In genomic region chr19:46528601-46529447, GRCh38 we compare ENCODE assay signal across 2 cellular contexts.
TF ChIP-seq lines count a peak whose summit lies in the region.

No MANE protein-coding gene starts in this region.

TF ChIP-seq in IMR-90, 13 proteins besides CTCF, POLR2A, EP300 and RAD21:
- TF ChIP-seq MAZ (IDR thresholded peaks at IDR 0.05; ENCODE audit: borderline replicate concordance, low read depth, low read length), result no peak
- no peak for TF ChIP-seq RFX5 (IDR thresholded peaks at IDR 0.05; ENCODE audit: low read depth, low read length)
- no peak for TF ChIP-seq MAFK (IDR thresholded peaks at IDR 0.05; ENCODE audit: low read depth, low read length)
- no peak for TF ChIP-seq CHD1 (IDR thresholded peaks at IDR 0.05; ENCODE audit: low read depth, low read length)
- TF ChIP-seq, protein P1, sequence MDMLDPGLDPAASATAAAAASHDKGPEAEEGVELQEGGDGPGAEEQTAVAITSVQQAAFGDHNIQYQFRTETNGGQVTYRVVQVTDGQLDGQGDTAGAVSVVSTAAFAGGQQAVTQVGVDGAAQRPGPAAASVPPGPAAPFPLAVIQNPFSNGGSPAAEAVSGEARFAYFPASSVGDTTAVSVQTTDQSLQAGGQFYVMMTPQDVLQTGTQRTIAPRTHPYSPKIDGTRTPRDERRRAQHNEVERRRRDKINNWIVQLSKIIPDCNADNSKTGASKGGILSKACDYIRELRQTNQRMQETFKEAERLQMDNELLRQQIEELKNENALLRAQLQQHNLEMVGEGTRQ (IDR thresholded peaks at IDR 0.05; ENCODE audit: low read depth, low read length), result no peak
- TF ChIP-seq, protein P2, sequence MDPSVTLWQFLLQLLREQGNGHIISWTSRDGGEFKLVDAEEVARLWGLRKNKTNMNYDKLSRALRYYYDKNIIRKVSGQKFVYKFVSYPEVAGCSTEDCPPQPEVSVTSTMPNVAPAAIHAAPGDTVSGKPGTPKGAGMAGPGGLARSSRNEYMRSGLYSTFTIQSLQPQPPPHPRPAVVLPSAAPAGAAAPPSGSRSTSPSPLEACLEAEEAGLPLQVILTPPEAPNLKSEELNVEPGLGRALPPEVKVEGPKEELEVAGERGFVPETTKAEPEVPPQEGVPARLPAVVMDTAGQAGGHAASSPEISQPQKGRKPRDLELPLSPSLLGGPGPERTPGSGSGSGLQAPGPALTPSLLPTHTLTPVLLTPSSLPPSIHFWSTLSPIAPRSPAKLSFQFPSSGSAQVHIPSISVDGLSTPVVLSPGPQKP (IDR thresholded peaks at IDR 0.05; ENCODE audit: borderline replicate concordance, low read depth, low read length), result no peak
- TF ChIP-seq FOS (IDR thresholded peaks at IDR 0.05; ENCODE audit: low read depth, low read length), result no peak
- TF ChIP-seq CEBPB (IDR thresholded peaks at IDR 0.05; ENCODE audit: low read depth, low read length), result no peak
- no peak for TF ChIP-seq BHLHE40 (IDR thresholded peaks at IDR 0.05; ENCODE audit: low read depth, low read length)
- TF ChIP-seq MXI1 (IDR thresholded peaks at IDR 0.05; ENCODE audit: borderline replicate concordance, low read depth, low read length), result no peak
- TF ChIP-seq RCOR1 (IDR thresholded peaks at IDR 0.05; ENCODE audit: insufficient replicate concordance, low read length), result no peak
- no peak for TF ChIP-seq SMC3 (IDR thresholded peaks at IDR 0.05; ENCODE audit: low read depth, low read length)
- no peak for TF ChIP-seq NFE2L2 (IDR thresholded peaks at IDR 0.05; ENCODE audit: low read depth, low read length)

TF ChIP-seq in H1, 55 proteins besides CTCF, POLR2A, EP300 and RAD21:
- TF ChIP-seq SP4 (IDR thresholded peaks at IDR 0.05; ENCODE audit: low read length) (no peak), BRCA1 (IDR thresholded peaks at IDR 0.05; ENCODE audit: low read depth, low read length) (no peak), CHD1 (IDR thresholded peaks at IDR 0.05; ENCODE audit: low read depth, low read length) (no peak), SUZ12 (IDR thresholded peaks at IDR 0.05; ENCODE audit: low read length) (no peak), CREB1 (IDR thresholded peaks at IDR 0.05) (no peak), BACH1 (IDR thresholded peaks at IDR 0.05; ENCODE audit: low read length) (no peak), EZH2 (IDR thresholded peaks at IDR 0.05; ENCODE audit: low read depth, low read length, severe bottlenecking) (no peak), CBX8 (IDR thresholded peaks at IDR 0.05; ENCODE audit: borderline replicate concordance, low read depth, low read length) (no peak), GABPA (IDR thresholded peaks at IDR 0.05; ENCODE audit: borderline replicate concordance, insufficient read depth, low read length) (no peak), TEAD4 (IDR thresholded peaks at IDR 0.05; ENCODE audit: low read depth, low read length) (no peak), TAF1 (IDR thresholded peaks at IDR 0.05; ENCODE audit: low read depth, low read length) (no peak), NANOG (IDR thresholded peaks at IDR 0.05; ENCODE audit: insufficient read depth, low read depth, low read length, poor library complexity, severe bottlenecking) (no peak), ATF2 (IDR thresholded peaks at IDR 0.05; ENCODE audit: low read length) (no peak), SAP30 (IDR thresholded peaks at IDR 0.05; ENCODE audit: insufficient read depth, insufficient replicate concordance, low read length) (no peak), RFX5 (IDR thresholded peaks at IDR 0.05; ENCODE audit: borderline replicate concordance, low read depth, low read length) (no peak), CTBP2 (IDR thresholded peaks at IDR 0.05; ENCODE audit: borderline replicate concordance, insufficient read depth, insufficient read length, low read length) (no peak)
- TF ChIP-seq, protein P3, sequence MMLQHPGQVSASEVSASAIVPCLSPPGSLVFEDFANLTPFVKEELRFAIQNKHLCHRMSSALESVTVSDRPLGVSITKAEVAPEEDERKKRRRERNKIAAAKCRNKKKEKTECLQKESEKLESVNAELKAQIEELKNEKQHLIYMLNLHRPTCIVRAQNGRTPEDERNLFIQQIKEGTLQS (IDR thresholded peaks at IDR 0.05; ENCODE audit: insufficient read depth, low read depth, low read length), result no peak
TF ChIP-seq in H1: peak in this region for 0.
